Comparison of ENCODE assay signal across 17 cellular contexts in genomic region chr3:139128803-139129202, GRCh38.
"Had no signal": no experiment of that assay in that cellular context is flagged by ENCODE, and none has a peak within 500 bp of the region (broad histone marks: within the 10 kb centered on the region; RNA-seq: fewer than 3 reads in every experiment).

No MANE protein-coding gene starts in this region.

- H3K36me3 Mint-ChIP-seq: stimulated activated naive B cell treated with anti-CD40 and anti-IgM and Interleukin-4, amounts not matched to agents 10 μg/mL and 1 μg/mL and 100 μg/mL, for 72 hours had no signal

- H3K27ac Mint-ChIP-seq: activated CD8-positive, alpha-beta T cell treated with anti-CD3 and anti-CD28 coated beads, Interleukin-2, amount 10 ng/mL, durations not matched to agents 7 days and 5 days; activated naive CD4-positive, alpha-beta T cell treated with anti-CD3 and anti-CD28 coated beads for 36 hours; nephron; stimulated activated naive B cell treated with anti-CD40 and anti-IgM and Interleukin-4, amounts not matched to agents 10 μg/mL and 1 μg/mL and 100 μg/mL, for 72 hours had no signal

- H3K4me1 ChIP-seq: left lung, prostate gland, right lobe of liver, upper lobe of left lung had no signal

- ATAC-seq: activated CD8-positive, alpha-beta T cell treated with anti-CD3 and anti-CD28 coated beads, Interleukin-2, amount 10 ng/mL, durations not matched to agents 7 days and 5 days; left lung; right lobe of liver; stimulated activated naive B cell treated with anti-CD40 and anti-IgM and Interleukin-4, amounts not matched to agents 10 μg/mL and 1 μg/mL and 100 μg/mL, for 72 hours had no signal

- H3K9me3 ChIP-seq: left lung, prostate gland, right lobe of liver, suprapubic skin, upper lobe of left lung had no signal

- DNase-seq: activated CD8-positive, alpha-beta memory T cell treated with anti-CD3 and anti-CD28 coated beads, Interleukin-2, amount 50 U/mL, for 48 hours; activated CD8-positive, alpha-beta T cell treated with anti-CD3 and anti-CD28 coated beads, Interleukin-2, amount 10 ng/mL, durations not matched to agents 7 days and 5 days; activated naive CD4-positive, alpha-beta T cell treated with anti-CD3 and anti-CD28 coated beads for 36 hours; central memory CD4-positive, alpha-beta T cell; glutamatergic neuron; left lung; mesenchymal stem cell; right lobe of liver; stimulated activated CD4-positive, alpha-beta T cell treated with anti-CD3 and anti-CD28 coated beads, Interleukin-2, amount 100 ng/mL, for 24 hours; stimulated activated naive B cell treated with anti-CD40 and anti-IgM and Interleukin-4, amounts not matched to agents 10 μg/mL and 1 μg/mL and 100 μg/mL, for 72 hours; SW 1271; T1000; upper lobe of left lung had no signal

- H3K4me3 Mint-ChIP-seq: activated CD8-positive, alpha-beta T cell treated with anti-CD3 and anti-CD28 coated beads, Interleukin-2, amount 10 ng/mL, durations not matched to agents 7 days and 5 days; activated naive CD4-positive, alpha-beta T cell treated with anti-CD3 and anti-CD28 coated beads for 36 hours; nephron; stimulated activated naive B cell treated with anti-CD40 and anti-IgM and Interleukin-4, amounts not matched to agents 10 μg/mL and 1 μg/mL and 100 μg/mL, for 72 hours had no signal

- H3K27ac ChIP-seq: left lung, prostate gland, right lobe of liver, suprapubic skin, upper lobe of left lung, VCaP had no signal

- H3K4me1 Mint-ChIP-seq: nephron; stimulated activated naive B cell treated with anti-CD40 and anti-IgM and Interleukin-4, amounts not matched to agents 10 μg/mL and 1 μg/mL and 100 μg/mL, for 72 hours had no signal

- H3K36me3 ChIP-seq: left lung, prostate gland, right lobe of liver, suprapubic skin, upper lobe of left lung had no signal

- H3K4me3 ChIP-seq: left lung, prostate gland, right lobe of liver, suprapubic skin, upper lobe of left lung had no signal

- H3K27me3 ChIP-seq: left lung, right lobe of liver, suprapubic skin, upper lobe of left lung had no signal

- H3K9me3 Mint-ChIP-seq: activated naive CD4-positive, alpha-beta T cell treated with anti-CD3 and anti-CD28 coated beads for 36 hours; nephron had no signal
